Comparison of ENCODE assay signal across 22 cellular contexts in the genomic region with DNA sequence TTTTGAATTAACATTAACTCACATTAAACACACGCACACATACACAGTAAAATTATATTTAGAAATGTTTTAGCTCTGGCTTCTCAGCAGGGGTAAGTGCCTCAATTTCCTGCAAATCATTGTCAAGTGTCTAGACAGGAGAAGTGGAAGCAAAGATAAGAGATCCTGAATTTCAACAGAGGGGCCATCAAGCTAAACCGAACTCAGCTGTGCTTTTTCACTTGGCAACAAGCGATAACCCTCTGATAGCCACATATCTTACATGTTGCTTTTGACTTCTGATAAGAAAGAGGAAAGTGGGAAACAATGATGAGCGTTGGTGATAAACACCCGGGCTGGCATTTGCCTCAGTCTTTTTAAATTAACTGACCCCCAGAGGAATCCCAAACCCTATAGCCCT.
"Had no signal": no experiment of that assay in that cellular context is flagged by ENCODE, and none has a peak within 500 bp of the region (broad histone marks: within the 10 kb centered on the region; RNA-seq: fewer than 3 reads in every experiment).

No MANE protein-coding gene starts in this region.

- H3K27ac ChIP-seq: adrenal gland, dorsolateral prefrontal cortex, epithelial cell of prostate, gastroesophageal sphincter, parathyroid adenoma, stomach, suprapubic skin, tibial nerve, WERI-Rb-1 had no signal

- DNase-seq: activated CD4-positive, alpha-beta T cell treated with anti-CD3 and anti-CD28 coated beads for 1 hour; activated CD4-positive, alpha-beta T cell treated with anti-CD3 and anti-CD28 coated beads, Interleukin-2, amount 50 U/mL, for 1 hour; activated CD8-positive, alpha-beta T cell treated with anti-CD3 and anti-CD28 coated beads, Interleukin-2, amount 10 ng/mL, durations not matched to agents 7 days and 5 days; activated T-cell treated with anti-CD3 and anti-CD28 coated beads, Interleukin-2, amount 50 U/mL, for 1 hour; adrenal gland; dorsolateral prefrontal cortex; effector memory CD8-positive, alpha-beta T cell; head of caudate nucleus; hypothalamus; left ventricle myocardium superior; mammary epithelial cell; nucleus accumbens; right cardiac atrium; stomach; WERI-Rb-1 had no signal

- H3K9ac ChIP-seq: parathyroid adenoma had no signal

- H3K4me1 ChIP-seq: adrenal gland, gastroesophageal sphincter, parathyroid adenoma, stomach, suprapubic skin, tibial nerve had no signal

- H3K79me2 ChIP-seq: parathyroid adenoma had no signal

- H3K4me3 ChIP-seq: adrenal gland, dorsolateral prefrontal cortex, gastroesophageal sphincter, stomach, suprapubic skin, tibial nerve had no signal

- H3K36me3 ChIP-seq: adrenal gland, gastroesophageal sphincter, stomach, suprapubic skin, tibial nerve, WERI-Rb-1 had no signal

- ATAC-seq: activated CD8-positive, alpha-beta T cell treated with anti-CD3 and anti-CD28 coated beads, Interleukin-2, amount 10 ng/mL, durations not matched to agents 7 days and 5 days; activated T-helper 17 cell treated with anti-CD3 and anti-CD28 coated beads, Interleukin-2, amount 50 U/mL, for 72 hours; effector memory CD8-positive, alpha-beta T cell; gastroesophageal sphincter; left ventricle myocardium superior; right cardiac atrium; stimulated activated memory B cell treated with anti-CD40 and anti-IgM and Interleukin-4, amounts not matched to agents 10 μg/mL and 1 μg/mL and 100 μg/mL, for 72 hours had no signal

- H3K9me3 ChIP-seq: adrenal gland, gastroesophageal sphincter, stomach, suprapubic skin, tibial nerve had no signal

- H3K27me3 ChIP-seq: adrenal gland, gastroesophageal sphincter, stomach, suprapubic skin, tibial nerve had no signal
